34 cellular contexts compared by ENCODE assay signal in the genomic region with DNA sequence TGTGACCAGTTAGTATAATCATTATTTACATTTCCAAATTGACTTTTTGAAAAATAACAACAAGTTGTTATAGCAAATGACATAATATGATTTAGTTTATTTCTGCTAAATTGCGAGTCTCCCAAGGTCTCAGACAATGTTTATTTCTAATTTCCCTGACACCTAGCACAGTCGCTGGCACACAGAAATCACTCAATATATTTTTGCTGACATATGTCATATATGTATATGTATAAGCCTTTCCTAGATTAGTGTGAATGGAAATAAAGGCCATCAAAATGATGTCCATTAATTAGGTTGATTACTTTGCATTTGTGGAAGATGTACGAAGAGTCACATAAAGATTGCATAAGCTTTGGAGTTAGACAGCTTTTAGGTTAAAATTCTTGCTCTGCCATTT.
"Had no signal": no experiment of that assay in that cellular context is flagged by ENCODE, and none has a peak within 500 bp of the region (broad histone marks: within the 10 kb centered on the region; RNA-seq: fewer than 3 reads in every experiment).

No MANE protein-coding gene starts in this region.

- H3K9me3 ChIP-seq: MG63 had no signal

- H3K4me3 ChIP-seq: MG63 had no signal

- DNase-seq: Karpas-422, Kasumi-1, MG63, MM.1S, MV-4-11, NCI-H1048, NCI-H1092, NCI-H1092 treated with DMSO at 0.1 percent for 48 hours, NCI-H1105, NCI-H1105 treated with DMSO at 0.1 percent for 48 hours, NCI-H1417 treated with DMSO at 0.1 percent for 48 hours, NCI-H1436, NCI-H1436 treated with DMSO at 0.1 percent for 48 hours, NCI-H146, NCI-H1694, NCI-H1694 treated with DMSO at 0.1 percent for 48 hours, NCI-H187, NCI-H187 treated with DMSO at 0.1 percent for 48 hours, NCI-H1930, NCI-H2029, NCI-H2029 treated with DMSO at 0.1 percent for 48 hours, NCI-H2081, NCI-H2081 treated with DMSO at 0.1 percent for 48 hours, NCI-H2107, NCI-H2171, NCI-H2171 treated with DMSO at 0.1 percent for 48 hours, NCI-H2227 treated with DMSO at 0.1 percent for 48 hours, NCI-H226, NCI-H345, NCI-H446, NCI-H446 treated with DMSO at 0.1 percent for 48 hours, NCI-H510A, NCI-H510A treated with DMSO at 0.1 percent for 48 hours, NCI-H524 had no signal

- H3K27me3 ChIP-seq: MG63 had no signal

- H3K36me3 ChIP-seq: MG63 had no signal
